ENCODE assay signal across 8 cellular contexts in the genomic region with DNA sequence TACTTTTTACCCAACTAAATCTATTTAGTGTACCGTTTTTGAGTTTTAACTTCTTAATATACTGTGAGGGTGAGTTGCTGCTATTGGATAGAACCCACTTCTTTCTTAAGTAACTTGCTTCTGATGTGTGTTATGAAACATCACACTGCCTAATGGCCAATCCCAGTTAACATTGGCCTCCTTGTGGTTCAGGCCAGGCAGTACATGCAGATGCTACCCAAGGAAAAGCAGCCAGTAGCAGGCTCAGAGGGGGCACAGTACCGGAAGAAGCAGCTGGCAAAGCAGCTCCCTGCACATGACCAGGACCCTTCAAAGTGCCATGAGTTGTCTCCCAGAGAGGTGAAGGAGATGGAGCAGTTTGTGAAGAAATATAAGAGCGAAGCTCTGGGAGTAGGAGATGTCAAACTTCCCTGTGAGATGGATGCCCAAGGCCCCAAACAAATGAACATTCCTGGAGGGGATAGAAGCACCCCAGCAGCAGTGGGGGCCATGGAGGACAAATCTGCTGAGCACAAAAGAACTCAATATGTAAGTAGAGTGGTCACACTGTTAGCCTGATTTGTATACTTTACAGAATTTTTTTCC. TPM values are rescaled to one million over a fixed set of nuclear protein-coding genes. Genes with fewer than 3 reads are reported as not detected.
DNase-seq lines count a peak whose midpoint lies in the region; ATAC-seq and TF ChIP-seq lines count a peak whose summit lies in the region.

No MANE protein-coding gene starts in this region.

- H3K9me3 ChIP-seq in HCT116 (ENCODE audit: control insufficient read depth in 1 of 2, insufficient read depth in 1 of 2, low read depth in 1 of 2, low read length in 2 of 2) (no peaks in the 10 kb centered on the region), thoracic aorta (no peaks in the 10 kb centered on the region)

- H3K4me1 ChIP-seq in HCT116 (ENCODE audit: control insufficient read depth in 1 of 2, insufficient read depth in 2 of 2, low read length in 2 of 2): no peaks in the 10 kb centered on the region; a peak in 1 of 4 replicates
- H3K4me1 ChIP-seq in thoracic aorta (ENCODE audit: control insufficient read depth in 1 of 2, low read depth in 2 of 2): peaks cover 4 to 24% of the 10 kb centered on the region in 2 donors

- no TSS peak for BruUV-seq in HCT116 (replicated peaks; lab: Mats Ljungman, UMichigan)

- intact Hi-C loops in HCT116 (cut with micrococcal nuclease): no loop called here

- ATAC-seq in HCT116: peak; percentile 97
- no peak for ATAC-seq in thoracic aorta (ENCODE audit: insufficient number of reproducible peaks, low FRiP score, low read depth)
- no peak for ATAC-seq in GM21447 (IDR thresholded peaks at IDR 0.05; ENCODE audit: unreplicated experiment)

- no peak overlapping the region for H3K9ac ChIP-seq in HCT116 (ENCODE audit: low read length)

- CTCF ChIA-PET in HCT116 (lab: Charles Lee): interaction anchor here (1.3 to 2.7 kb wide), 2 partner anchors 8 to 70 kb away, joined by 4 to 10 read pairs; no protein-coding TSS in a partner anchor

- peak; percentile 21 to 69 (median 68); a peak in 5 of 6 replicates for TF ChIP-seq CTCF in HCT116 (IDR thresholded peaks at IDR 0.05 in 2 of 3, conservative IDR thresholded peaks at IDR 0.05 in 1 of 3; ENCODE audit: borderline replicate concordance in 1 of 3, insufficient read depth in 1 of 3, low read depth in 2 of 3, low read length in 2 of 3)
- peak; percentile 52 for TF ChIP-seq CTCF in foreskin fibroblast (IDR thresholded peaks at IDR 0.05; ENCODE audit: low read depth, low read length)
- peak; percentile 49 for TF ChIP-seq CTCF in thoracic aorta (IDR thresholded peaks at IDR 0.05)

- RAD21 ChIA-PET in HCT116 (lab: Charles Lee; ENCODE audit: low non-redundant PET in 1 of 2, low total read pairs in 2 of 2, uncharacterized antibody in 2 of 2, unreplicated experiment in 2 of 2): interaction anchor here in 1 of 2 experiments (0.6 kb wide), 1 partner anchor 339 kb away, joined by 4 read pairs; no protein-coding TSS in a partner anchor

- peaks cover 19 to 61% of the 10 kb centered on the region in 2 experiments for H3K36me3 ChIP-seq in HCT116 (ENCODE audit: control insufficient read depth in 1 of 2, insufficient read depth in 2 of 2, low read length in 2 of 2)
- H3K36me3 ChIP-seq in thoracic aorta: peaks cover 18% of the 10 kb centered on the region

- TF ChIP-seq RAD21 in HCT116 (IDR thresholded peaks at IDR 0.05; ENCODE audit: low read depth): peak; percentile 34; the same call in 1 of the 2 replicates

- peaks cover 49% of the 10 kb centered on the region for H3K79me2 ChIP-seq in HCT116 (ENCODE audit: insufficient read depth, low read length)

- peak; percentile 68 for DNase-seq in Daoy (ENCODE audit: low read depth)
- DNase-seq in HCT116 (ENCODE audit: low read depth, low spot score): peak; percentile 52
- DNase-seq in RKO (ENCODE audit: low spot score): peak; percentile 77
- DNase-seq in foreskin fibroblast: peak in 1 of 2 donors; percentile 61
- no peak for DNase-seq in thoracic aorta (ENCODE audit: low spot score)
- DNase-seq in activated gamma-delta T cell treated with Interleukin-2 at 50 U/mL for 16 hours: no peak
- DNase-seq in T1000 (lab: John Stamatoyannopoulos, UW): no peak

- no peak overlapping the region for H3K27ac ChIP-seq in HCT116 (ENCODE audit: low read depth, low read length)
- H3K27ac ChIP-seq in thoracic aorta: no peak overlapping the region

- no peak overlapping the region for H3K4me2 ChIP-seq in HCT116 (ENCODE audit: low read length)

- H3K27me3 ChIP-seq in HCT116 (ENCODE audit: insufficient read depth, low read length) (no peaks in the 10 kb centered on the region), thoracic aorta (replicated peaks; ENCODE audit: insufficient read depth) (no peaks in the 10 kb centered on the region)

- no peak overlapping the region for H3K4me3 ChIP-seq in HCT116 (replicated peaks in 1 of 2; ENCODE audit: low read depth in 1 of 2, low read length in 2 of 2)
- no peak overlapping the region for H3K4me3 ChIP-seq in foreskin fibroblast (ENCODE audit: low read depth in 1 of 2, low read length in 2 of 2)
- H3K4me3 ChIP-seq in thoracic aorta: no peak overlapping the region

- no peaks in the 10 kb centered on the region for H3K9me2 ChIP-seq in HCT116 (ENCODE audit: insufficient read depth)

- no peaks in the 10 kb centered on the region for H4K20me1 ChIP-seq in HCT116 (ENCODE audit: insufficient read depth)

- POLR2A ChIA-PET in HCT116 (lab: Charles Lee): no interaction called here

- no peak overlapping the region for H2AFZ ChIP-seq in HCT116 (ENCODE audit: low read depth, low read length, poor library complexity, severe bottlenecking)

- TF ChIP-seq POLR2A in HCT116 (IDR thresholded peaks at IDR 0.05; ENCODE audit: borderline replicate concordance, extremely low read depth, insufficient read depth, insufficient read length): no peak

TF ChIP-seq in HCT116, 20 proteins besides CTCF, POLR2A, EP300 and RAD21:
- TF ChIP-seq TCF7L2 (IDR thresholded peaks at IDR 0.05; ENCODE audit: borderline replicate concordance, extremely low read depth, insufficient read depth, insufficient read length): no peak
- no peak for TF ChIP-seq ZFX (IDR thresholded peaks at IDR 0.05)
- TF ChIP-seq, protein P1, sequence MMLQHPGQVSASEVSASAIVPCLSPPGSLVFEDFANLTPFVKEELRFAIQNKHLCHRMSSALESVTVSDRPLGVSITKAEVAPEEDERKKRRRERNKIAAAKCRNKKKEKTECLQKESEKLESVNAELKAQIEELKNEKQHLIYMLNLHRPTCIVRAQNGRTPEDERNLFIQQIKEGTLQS (IDR thresholded peaks at IDR 0.05): no peak
- TF ChIP-seq, protein P2, sequence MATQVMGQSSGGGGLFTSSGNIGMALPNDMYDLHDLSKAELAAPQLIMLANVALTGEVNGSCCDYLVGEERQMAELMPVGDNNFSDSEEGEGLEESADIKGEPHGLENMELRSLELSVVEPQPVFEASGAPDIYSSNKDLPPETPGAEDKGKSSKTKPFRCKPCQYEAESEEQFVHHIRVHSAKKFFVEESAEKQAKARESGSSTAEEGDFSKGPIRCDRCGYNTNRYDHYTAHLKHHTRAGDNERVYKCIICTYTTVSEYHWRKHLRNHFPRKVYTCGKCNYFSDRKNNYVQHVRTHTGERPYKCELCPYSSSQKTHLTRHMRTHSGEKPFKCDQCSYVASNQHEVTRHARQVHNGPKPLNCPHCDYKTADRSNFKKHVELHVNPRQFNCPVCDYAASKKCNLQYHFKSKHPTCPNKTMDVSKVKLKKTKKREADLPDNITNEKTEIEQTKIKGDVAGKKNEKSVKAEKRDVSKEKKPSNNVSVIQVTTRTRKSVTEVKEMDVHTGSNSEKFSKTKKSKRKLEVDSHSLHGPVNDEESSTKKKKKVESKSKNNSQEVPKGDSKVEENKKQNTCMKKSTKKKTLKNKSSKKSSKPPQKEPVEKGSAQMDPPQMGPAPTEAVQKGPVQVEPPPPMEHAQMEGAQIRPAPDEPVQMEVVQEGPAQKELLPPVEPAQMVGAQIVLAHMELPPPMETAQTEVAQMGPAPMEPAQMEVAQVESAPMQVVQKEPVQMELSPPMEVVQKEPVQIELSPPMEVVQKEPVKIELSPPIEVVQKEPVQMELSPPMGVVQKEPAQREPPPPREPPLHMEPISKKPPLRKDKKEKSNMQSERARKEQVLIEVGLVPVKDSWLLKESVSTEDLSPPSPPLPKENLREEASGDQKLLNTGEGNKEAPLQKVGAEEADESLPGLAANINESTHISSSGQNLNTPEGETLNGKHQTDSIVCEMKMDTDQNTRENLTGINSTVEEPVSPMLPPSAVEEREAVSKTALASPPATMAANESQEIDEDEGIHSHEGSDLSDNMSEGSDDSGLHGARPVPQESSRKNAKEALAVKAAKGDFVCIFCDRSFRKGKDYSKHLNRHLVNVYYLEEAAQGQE (IDR thresholded peaks at IDR 0.05; ENCODE audit: low read depth): no peak
- no peak for TF ChIP-seq EZH2phosphoT487 (IDR thresholded peaks at IDR 0.05; ENCODE audit: borderline replicate concordance)
- no peak for TF ChIP-seq SIN3A (IDR thresholded peaks at IDR 0.05; ENCODE audit: low read depth)
- TF ChIP-seq CEBPB (IDR thresholded peaks at IDR 0.05; ENCODE audit: low read depth): no peak

RNA-seq across cellular contexts. Expression of a gene that starts 39.7 kb away (rescaled TPM):
- total RNA-seq in Daoy (2014; rRNA removed; shearing (Covaris generic)): 7.6 and 18.5 TPM in 2 replicates
- total RNA-seq in HCT116 (2021; ENCODE audit: unreplicated experiment) (129 TPM), thoracic aorta (100 to 1,000 TPM; 186 to 215 TPM)
- 122 and 129 TPM in 2 replicates for polyA plus RNA-seq in HCT116 (2012)

Comparison
In these comparisons a context has a peak if more than half of its experiments do, and no peak if none do; other contexts are left out.
1. DNase-seq: peak in Daoy (single experiment), HCT116 (single experiment) and RKO (single experiment); none in thoracic aorta (single experiment), activated gamma-delta T cell treated with Interleukin-2 at 50 U/mL for 16 hours (single experiment) and T1000 (single experiment).
2. Peak in every context shown above with its lines, with median percentiles within 50 percentile points of each other: CTCF ChIP-seq.